Comparison of ENCODE assay signal across 9 cellular contexts in genomic region chr1:230863449-230863848, GRCh38. TPM values are rescaled to one million over a fixed set of nuclear protein-coding genes. Genes with fewer than 3 reads are reported as not detected.
DNase-seq lines count a peak whose midpoint lies in the region; ATAC-seq and TF ChIP-seq lines count a peak whose summit lies in the region.
"Had no signal": no experiment of that assay in that cellular context is flagged by ENCODE, and none has a peak within 500 bp of the region (broad histone marks: within the 10 kb centered on the region; RNA-seq: fewer than 3 reads in every experiment).

No MANE protein-coding gene starts in this region.

- no peak for DNase-seq in activated naive CD4-positive, alpha-beta T cell treated with anti-CD3 and anti-CD28 coated beads, Interleukin-2, amount 50 U/mL, for 72 hours (ENCODE audit: low spot score in 2 of 2)
- DNase-seq in activated naive CD4-positive, alpha-beta T cell treated with Interleukin-2 at 50 U/mL for 16 hours: no peak
- DNase-seq in lower lobe of right lung (peak; percentile 83), vagina (ENCODE audit: extremely low spot score in 2 of 2) (no peak)
- no peak for DNase-seq in activated effector memory CD4-positive, alpha-beta T cell treated with Interleukin-2 at 50 U/mL for 16 hours
- DNase-seq: activated CD4-positive, alpha-beta memory T cell treated with anti-CD3 and anti-CD28 coated beads, Interleukin-2, amount 10 ng/mL, durations not matched to agents 7 days and 5 days had no signal

- H3K27me3 ChIP-seq in lower lobe of right lung (ENCODE audit: low read depth) (no peaks in the 10 kb centered on the region), vagina (no peaks in the 10 kb centered on the region)

- intact Hi-C loops in lower lobe of right lung (cut with DNase I): no loop called here
- intact Hi-C loops in vagina (cut with DNase I): no loop called here

- no peak for ATAC-seq in activated naive CD4-positive, alpha-beta T cell treated with anti-CD3 and anti-CD28 coated beads, Interleukin-2, amount 50 U/mL, for 72 hours
- ATAC-seq in lower lobe of right lung (peak; percentile 72 to 82), HG03175 (IDR thresholded peaks at IDR 0.05; ENCODE audit: unreplicated experiment) (no peak), GM21360 (IDR thresholded peaks at IDR 0.05; ENCODE audit: unreplicated experiment) (no peak)

- H3K4me1 ChIP-seq in lower lobe of right lung (peaks cover 75% of the 10 kb centered on the region), vagina (peaks cover 66% of the 10 kb centered on the region)

- H3K27me3 Mint-ChIP-seq in brain: peaks cover 5% of the 10 kb centered on the region

- H3K36me3 Mint-ChIP-seq in activated naive CD4-positive, alpha-beta T cell treated with anti-CD3 and anti-CD28 coated beads, Interleukin-2, amount 50 U/mL, for 72 hours: peaks cover 0 to 5% of the 10 kb centered on the region in 2 donors
- peaks cover 34% of the 10 kb centered on the region for H3K36me3 Mint-ChIP-seq in brain

- H3K4me3 ChIP-seq in lower lobe of right lung: no peak overlapping the region
- no peak overlapping the region for H3K4me3 ChIP-seq in vagina

- no peaks in the 10 kb centered on the region for H3K9me3 ChIP-seq in lower lobe of right lung
- H3K9me3 ChIP-seq in vagina: no peaks in the 10 kb centered on the region

- peak overlapping the region; percentile 38 to 68 for H3K27ac Mint-ChIP-seq in activated naive CD4-positive, alpha-beta T cell treated with anti-CD3 and anti-CD28 coated beads, Interleukin-2, amount 50 U/mL, for 72 hours
- H3K27ac Mint-ChIP-seq in brain: peak overlapping the region; percentile 30 to 67 (median 54)
- H3K27ac Mint-ChIP-seq: activated CD4-positive, alpha-beta memory T cell treated with anti-CD3 and anti-CD28 coated beads, Interleukin-2, amount 10 ng/mL, durations not matched to agents 7 days and 5 days had no signal

- peak overlapping the region; percentile 25 for H3K27ac ChIP-seq in lower lobe of right lung
- peak overlapping the region; percentile 37 for H3K27ac ChIP-seq in vagina

- TF ChIP-seq CTCF in brain (conservative IDR thresholded peaks at IDR 0.05) (no peak), lower lobe of right lung (IDR thresholded peaks at IDR 0.05) (no peak), vagina (IDR thresholded peaks at IDR 0.05) (no peak)

- H3K9me3 Mint-ChIP-seq in activated naive CD4-positive, alpha-beta T cell treated with anti-CD3 and anti-CD28 coated beads, Interleukin-2, amount 50 U/mL, for 72 hours: peaks cover 0 to 6% of the 10 kb centered on the region in 2 donors
- no peaks in the 10 kb centered on the region for H3K9me3 Mint-ChIP-seq in brain
- H3K9me3 Mint-ChIP-seq: activated CD4-positive, alpha-beta memory T cell treated with anti-CD3 and anti-CD28 coated beads, Interleukin-2, amount 10 ng/mL, durations not matched to agents 7 days and 5 days had no signal

- H3K36me3 ChIP-seq in lower lobe of right lung (no peaks in the 10 kb centered on the region), vagina (no peaks in the 10 kb centered on the region)

- peak overlapping the region in 3 of 5 experiments; percentile 10 to 68 (median 52) for H3K4me3 Mint-ChIP-seq in brain
- H3K4me3 Mint-ChIP-seq: activated CD4-positive, alpha-beta memory T cell treated with anti-CD3 and anti-CD28 coated beads, Interleukin-2, amount 10 ng/mL, durations not matched to agents 7 days and 5 days had no signal

- peaks cover 84% of the 10 kb centered on the region for H3K4me1 Mint-ChIP-seq in brain

- TF ChIP-seq POLR2A in vagina (IDR thresholded peaks at IDR 0.05): no peak

RNA-seq across cellular contexts. Expression of gene C1orf198, which starts 4.9 kb away (rescaled TPM):
- total RNA-seq in activated naive CD4-positive, alpha-beta T cell treated with anti-CD3 and anti-CD28 coated beads, Interleukin-2, amount 50 U/mL, for 72 hours: 1 to 10 TPM; 5.4 to 8.8 TPM
- 76.7 TPM for polyA plus RNA-seq in brain (ENCODE audit: insufficient read depth, low read depth, low replicate concordance)
- 101 TPM for total RNA-seq in lower lobe of right lung
- 38.8 TPM for total RNA-seq in vagina

Comparison
In these comparisons a context has a peak if more than half of its experiments do, and no peak if none do; other contexts are left out.
1. ATAC-seq: peak in lower lobe of right lung (2 of 2); none in activated naive CD4-positive, alpha-beta T cell treated with anti-CD3 and anti-CD28 coated beads, Interleukin-2, amount 50 U/mL, for 72 hours (0 of 2), HG03175 (single experiment) and GM21360 (single experiment).